In genomic region chr3:56408761-56409196, GRCh38 we compare ENCODE assay signal across 19 cellular contexts. TPM values are rescaled to one million over a fixed set of nuclear protein-coding genes. Genes with fewer than 3 reads are reported as not detected.
"Had no signal": no experiment of that assay in that cellular context is flagged by ENCODE, and none has a peak within 500 bp of the region (broad histone marks: within the 10 kb centered on the region; RNA-seq: fewer than 3 reads in every experiment).

No MANE protein-coding gene starts in this region.

- FAIRE-seq: colon, endothelial cell of umbilical vein, islet of Langerhans, urothelium cell line had no signal

- H2AFZ ChIP-seq: parathyroid adenoma had no signal

- H3K27me3 ChIP-seq: heart right ventricle, thyroid gland had no signal

- H3K9me3 ChIP-seq: heart right ventricle, psoas muscle, thyroid gland had no signal

- H3K36me3 ChIP-seq: heart right ventricle, thyroid gland had no signal

- H3K27ac Mint-ChIP-seq: dendritic cell treated with granulocyte-macrophage colony-stimulating factor and Interleukin-4, amounts not matched to agents 40 ng/mL and 50 ng/mL, for 4 days; natural killer cell treated with Interleukin-12 subunit alpha and Interleukin-12 subunit beta and Interleukin-15 and Interleukin-18, amount 100 ng/mL, for 72 hours; type B pancreatic cell had no signal

- H3K4me3 Mint-ChIP-seq: central memory CD8-positive, alpha-beta T cell; dendritic cell treated with granulocyte-macrophage colony-stimulating factor and Interleukin-4, amounts not matched to agents 40 ng/mL and 50 ng/mL, for 4 days; natural killer cell treated with Interleukin-12 subunit alpha and Interleukin-12 subunit beta and Interleukin-15 and Interleukin-18, amount 100 ng/mL, for 72 hours; type B pancreatic cell had no signal

- H3K36me3 Mint-ChIP-seq: natural killer cell treated with Interleukin-12 subunit alpha and Interleukin-12 subunit beta and Interleukin-15 and Interleukin-18, amount 100 ng/mL, for 72 hours; type B pancreatic cell had no signal

- H3K4me1 ChIP-seq: heart right ventricle, psoas muscle, thyroid gland had no signal

- ATAC-seq: heart right ventricle; left lobe of liver; natural killer cell treated with Interleukin-12 subunit alpha and Interleukin-12 subunit beta and Interleukin-15 and Interleukin-18, amount 100 ng/mL, for 72 hours; psoas muscle; sciatic nerve had no signal

- H3K4me1 Mint-ChIP-seq: central memory CD8-positive, alpha-beta T cell had no signal

- DNase-seq: foreskin melanocyte; heart right ventricle; hypothalamus; psoas muscle; retina; stimulated activated naive CD4-positive, alpha-beta T cell treated with Interleukin-2 at 50 U/mL for 16 hours; thyroid gland had no signal

- H3K9me3 Mint-ChIP-seq: central memory CD8-positive, alpha-beta T cell; dendritic cell treated with granulocyte-macrophage colony-stimulating factor and Interleukin-4, amounts not matched to agents 40 ng/mL and 50 ng/mL, for 4 days; natural killer cell treated with Interleukin-12 subunit alpha and Interleukin-12 subunit beta and Interleukin-15 and Interleukin-18, amount 100 ng/mL, for 72 hours; type B pancreatic cell had no signal

- H3K27ac ChIP-seq: heart right ventricle, parathyroid adenoma, psoas muscle, skin epidermis, thyroid gland had no signal

- H3K9ac ChIP-seq: parathyroid adenoma had no signal

- H3K27me3 Mint-ChIP-seq: type B pancreatic cell had no signal

- H3K4me3 ChIP-seq: heart right ventricle, psoas muscle, skin epidermis, thyroid gland had no signal

- H3K79me2 ChIP-seq: parathyroid adenoma had no signal

RNA-seq across cellular contexts. Expression of gene ERC2, which starts 59.5 kb away (rescaled TPM):
- total RNA-seq: left lobe of liver had no signal
